Comparison of ENCODE assay signal across 14 cellular contexts in genomic region chr16:70713342-70713741, GRCh38. TPM values are rescaled to one million over a fixed set of nuclear protein-coding genes. Genes with fewer than 3 reads are reported as not detected.
DNase-seq lines count a peak whose midpoint lies in the region; ATAC-seq and TF ChIP-seq lines count a peak whose summit lies in the region.
"Had no signal": no experiment of that assay in that cellular context is flagged by ENCODE, and none has a peak within 500 bp of the region (broad histone marks: within the 10 kb centered on the region; RNA-seq: fewer than 3 reads in every experiment).

No MANE protein-coding gene starts in this region.

- no peak overlapping the region for H3K4me2 ChIP-seq in trophoblast cell (ENCODE audit: low read length)

- H3K79me2 ChIP-seq in trophoblast cell (ENCODE audit: control insufficient read depth, insufficient read depth, low read length, poor library complexity) = peaks cover 4% of the 10 kb centered on the region

- CTCF ChIA-PET in RWPE1 (lab: Yijun Ruan, JAX) = no interaction called here

- no peak overlapping the region for H3K14ac ChIP-seq in trophoblast cell (ENCODE audit: low read length)

- no peak overlapping the region for H3K18ac ChIP-seq in trophoblast cell (ENCODE audit: low read length)

- H2BK5ac ChIP-seq in trophoblast cell (ENCODE audit: low read depth, low read length, poor library complexity) = peak overlapping the region; percentile 42

- no peak overlapping the region for H3K23ac ChIP-seq in trophoblast cell (ENCODE audit: low read length)

- peak overlapping the region; percentile 8 for H2BK120ac ChIP-seq in trophoblast cell (ENCODE audit: insufficient read depth, low read length, poor library complexity)

- H3K27ac ChIP-seq in RWPE1 = peak overlapping the region; percentile 100
- H3K27ac ChIP-seq in trophoblast cell (ENCODE audit: low read depth, low read length) = peak overlapping the region; percentile 85

- no peaks in the 10 kb centered on the region for H3K36me3 ChIP-seq in trophoblast cell (ENCODE audit: control insufficient read depth in 1 of 2, insufficient read depth in 2 of 2, low read length in 2 of 2)
- H3K36me3 ChIP-seq: gastrocnemius medialis had no signal

- no peaks in the 10 kb centered on the region for H3K27me3 ChIP-seq in trophoblast cell (ENCODE audit: insufficient read depth, low read length)
- H3K27me3 ChIP-seq: gastrocnemius medialis had no signal

- POLR2A ChIA-PET in RWPE1 (lab: Yijun Ruan, JAX; ENCODE audit: low non-redundant PET) = no interaction called here

- no peak overlapping the region for H3K9ac ChIP-seq in trophoblast cell (ENCODE audit: low read length)

- no peak overlapping the region for H3K4me3 ChIP-seq in fibroblast of mammary gland (ENCODE audit: control insufficient read depth, low read depth, low read length)
- no peak overlapping the region for H3K4me3 ChIP-seq in trophoblast cell (ENCODE audit: low read depth, low read length)
- H3K4me3 ChIP-seq: gastrocnemius medialis had no signal

- no CpG with 5 or more reads among the region's 5 CpGs for WGBS in trophoblast cell (ENCODE audit: extremely low coverage, insufficient coverage, insufficient read length)

- peak overlapping the region; percentile 91 for H4K91ac ChIP-seq in trophoblast cell (ENCODE audit: low read depth, low read length)

- H2AK5ac ChIP-seq in trophoblast cell (ENCODE audit: low read length) = peak overlapping the region; percentile 31

- no peaks in the 10 kb centered on the region for H3K9me3 ChIP-seq in trophoblast cell (ENCODE audit: insufficient read depth, low read depth, low read length)
- H3K9me3 ChIP-seq: gastrocnemius medialis had no signal

- no peak overlapping the region for H4K12ac ChIP-seq in trophoblast cell (ENCODE audit: low read depth, low read length)

- ATAC-seq in GM19452 (IDR thresholded peaks at IDR 0.05; ENCODE audit: unreplicated experiment) (no peak), HG02623 (IDR thresholded peaks at IDR 0.05; ENCODE audit: unreplicated experiment) (no peak), GM18909 (IDR thresholded peaks at IDR 0.05; ENCODE audit: poor library complexity, unreplicated experiment) (no peak), GM18498 (IDR thresholded peaks at IDR 0.05; ENCODE audit: unreplicated experiment) (no peak)
- ATAC-seq: gastrocnemius medialis had no signal

- no peak overlapping the region for H2AFZ ChIP-seq in trophoblast cell (ENCODE audit: insufficient read depth, low read length, poor library complexity)

- DNase-seq in EL = peak; percentile 40
- DNase-seq in RWPE1 (ENCODE audit: low spot score) = no peak
- peak; percentile 46 for DNase-seq in fibroblast of mammary gland (ENCODE audit: low read depth)
- DNase-seq in trophoblast cell = peak; percentile 79 to 83
- DNase-seq: activated CD4-positive, alpha-beta memory T cell treated with anti-CD3 and anti-CD28 coated beads, Interleukin-2, amount 10 ng/mL, durations not matched to agents 7 days and 5 days; activated T-cell treated with anti-CD3 and anti-CD28 coated beads, Interleukin-2, amount 50 U/mL, for 48 hours; Calu3; gastrocnemius medialis; NCI-H1694 treated with DMSO at 0.1 percent for 48 hours; NCI-H524 had no signal

- peaks cover 48% of the 10 kb centered on the region in 2 experiments for H3K4me1 ChIP-seq in trophoblast cell (ENCODE audit: control insufficient read depth in 1 of 2, insufficient read depth in 2 of 2, low read length in 2 of 2)

- no peak overlapping the region for H3K4ac ChIP-seq in trophoblast cell (ENCODE audit: low read depth, low read length)

- TF ChIP-seq CTCF in RWPE1 (conservative IDR thresholded peaks at IDR 0.05; ENCODE audit: low read depth) (no peak), fibroblast of mammary gland (conservative IDR thresholded peaks at IDR 0.05; ENCODE audit: control insufficient read depth, insufficient read depth, low read depth, low read length) (no peak)

- peaks cover 35% of the 10 kb centered on the region for H3K79me1 ChIP-seq in trophoblast cell (ENCODE audit: low read length)

- H4K8ac ChIP-seq in trophoblast cell (ENCODE audit: low read depth, low read length) = no peak overlapping the region

- H2BK12ac ChIP-seq in trophoblast cell (ENCODE audit: low read length) = peak overlapping the region; percentile 20

RNA-seq across cellular contexts. Expression of gene MTSS2, which starts 27.5 kb away (rescaled TPM):
- 164 and 171 TPM in 2 replicates for polyA plus RNA-seq in trophoblast cell (2013)
